ENCODE assay signal across 16 cellular contexts in genomic region chr12:27336254-27336653, GRCh38. TPM values are rescaled to one million over a fixed set of nuclear protein-coding genes. Genes with fewer than 3 reads are reported as not detected.
DNase-seq lines count a peak whose midpoint lies in the region; ATAC-seq, FAIRE-seq and TF ChIP-seq lines count a peak whose summit lies in the region.
"Had no signal": no experiment of that assay in that cellular context is flagged by ENCODE, and none has a peak within 500 bp of the region (broad histone marks: within the 10 kb centered on the region; RNA-seq: fewer than 3 reads in every experiment).

No MANE protein-coding gene starts in this region.

- H3K4me3 ChIP-seq in IMR-90 (ENCODE audit: insufficient read depth, low read depth, low read length) (no peak overlapping the region), hepatocyte (no peak overlapping the region), small intestine (ENCODE audit: low read depth in 1 of 2, low read length in 2 of 2) (no peak overlapping the region), transverse colon (no peak overlapping the region)
- H3K4me3 ChIP-seq: SJSA1 had no signal

- FAIRE-seq in small intestine (lab: Jason Lieb, UNC): no peak
- FAIRE-seq: H1, HepG2 had no signal

- no peak overlapping the region for H4K5ac ChIP-seq in IMR-90 (ENCODE audit: low read depth, low read length)

- no peak overlapping the region for H2AK9ac ChIP-seq in IMR-90 (replicated peaks; ENCODE audit: low read depth, low read length, poor library complexity)

- H3K79me2 ChIP-seq in hepatocyte: no peaks in the 10 kb centered on the region

- no peak for TF ChIP-seq RAD21 in IMR-90 (IDR thresholded peaks at IDR 0.05; ENCODE audit: low read length)

- H4K91ac ChIP-seq in IMR-90 (ENCODE audit: insufficient read depth, low read depth, low read length): no peak overlapping the region

- H3K9ac ChIP-seq in IMR-90 (ENCODE audit: low read depth, low read length): no peak overlapping the region

- H3K23ac ChIP-seq in IMR-90 (ENCODE audit: low read depth, low read length): peak overlapping the region; percentile 31; the same call in 1 of the 2 replicates

- no CpG with 5 or more reads among the region's 3 CpGs for WGBS in IMR-90 (ENCODE audit: extremely low coverage in 2 of 2, insufficient read length in 1 of 2), 2 experiments
- 85% methylated on average over 3 of the region's 3 CpGs for WGBS in hepatocyte (ENCODE audit: low lambda C conversion rate, missing lambda C conversion rate)
- WGBS in small intestine, 3 donors: 64 to 89% (median 82%) methylated on average over 3 of the region's 3 CpGs
- 80 to 90% methylated on average over 3 of the region's 3 CpGs for WGBS in transverse colon (ENCODE audit: low coverage in 1 of 2), 2 donors

- dilution Hi-C loops in IMR-90 (cut with HindIII; ENCODE audit: low sequenced_read_pairs, unreplicated experiment): no loop called here

- no peak for TF ChIP-seq POLR2A in IMR-90 (IDR thresholded peaks at IDR 0.05; ENCODE audit: low read depth, low read length)
- no peak for TF ChIP-seq POLR2A in transverse colon (IDR thresholded peaks at IDR 0.05)

- H3K9me2 ChIP-seq in hepatocyte (replicated peaks; ENCODE audit: insufficient read depth): no peaks in the 10 kb centered on the region

- H2BK120ac ChIP-seq in IMR-90 (ENCODE audit: low read depth, low read length): no peak overlapping the region

- H3K14ac ChIP-seq in IMR-90 (replicated peaks; ENCODE audit: low read depth, low read length): no peak overlapping the region

- H3K79me1 ChIP-seq in IMR-90 (ENCODE audit: low read depth in 1 of 2, low read length in 2 of 2): peaks cover 30 to 61% of the 10 kb centered on the region in 2 experiments

- H4K20me1 ChIP-seq in IMR-90 (ENCODE audit: insufficient read depth, low read length): no peaks in the 10 kb centered on the region
- H4K20me1 ChIP-seq in hepatocyte (ENCODE audit: insufficient read depth, poor library complexity, severe bottlenecking): no peaks in the 10 kb centered on the region

- ATAC-seq in IMR-90 (ENCODE audit: low read depth) (no peak), GM19467 (IDR thresholded peaks at IDR 0.05; ENCODE audit: unreplicated experiment) (no peak), GM21825 (IDR thresholded peaks at IDR 0.05; ENCODE audit: unreplicated experiment) (no peak)
- ATAC-seq: CD8-positive, alpha-beta T cell; HepG2 had no signal

- H3K4me2 ChIP-seq in IMR-90 (ENCODE audit: low read depth, low read length): no peak overlapping the region
- no peak overlapping the region for H3K4me2 ChIP-seq in hepatocyte

- H3K27me3 ChIP-seq in IMR-90 (ENCODE audit: control insufficient read depth, insufficient read depth, low read length) (no peaks in the 10 kb centered on the region), hepatocyte (peaks cover 8% of the 10 kb centered on the region), small intestine (ENCODE audit: control insufficient read depth in 2 of 2, insufficient read depth in 2 of 2, low read length in 2 of 2) (no peaks in the 10 kb centered on the region), transverse colon (peaks cover 20% of the 10 kb centered on the region)
- H3K27me3 ChIP-seq: SJSA1 had no signal

- CTCF ChIA-PET in IMR-90 (lab: Yijun Ruan, JAX): no interaction called here

- peaks cover 12% of the 10 kb centered on the region for H3K4me1 ChIP-seq in IMR-90 (ENCODE audit: control insufficient read depth, insufficient read depth, low read length)
- H3K4me1 ChIP-seq in hepatocyte (ENCODE audit: insufficient read depth): peaks cover 14% of the 10 kb centered on the region
- peaks cover 0 to 8% of the 10 kb centered on the region in 2 donors for H3K4me1 ChIP-seq in small intestine (ENCODE audit: control insufficient read depth in 2 of 2, insufficient read depth in 1 of 2, low read depth in 1 of 2, low read length in 1 of 2)
- peaks cover 0 to 22% (median 13%) of the 10 kb centered on the region in 4 donors for H3K4me1 ChIP-seq in transverse colon

- BruUV-seq in IMR-90 (replicated peaks; lab: Mats Ljungman, UMichigan): no TSS peak

- H3K36me3 ChIP-seq in IMR-90 (ENCODE audit: control insufficient read depth, insufficient read depth, low read length) (no peaks in the 10 kb centered on the region), hepatocyte (replicated peaks; ENCODE audit: insufficient read depth, low read depth) (no peaks in the 10 kb centered on the region), small intestine (ENCODE audit: control insufficient read depth in 2 of 2, insufficient read depth in 2 of 2, low read length in 2 of 2) (no peaks in the 10 kb centered on the region), transverse colon (no peaks in the 10 kb centered on the region)

- H4K8ac ChIP-seq in IMR-90 (ENCODE audit: low read depth in 2 of 2, low read length in 2 of 2): peak overlapping the region in 1 of 2 experiments; percentile 24; a peak in 1 of 4 replicates

- intact Hi-C loops in IMR-90 (cut with micrococcal nuclease): no loop called here
- intact Hi-C loops in transverse colon (cut with DNase I; ENCODE audit: low total_unique reads): no loop called here

- H2AFZ ChIP-seq in IMR-90 (replicated peaks; ENCODE audit: low read length, poor library complexity) (no peak overlapping the region), hepatocyte (no peak overlapping the region)

- TF ChIP-seq EP300 in transverse colon (IDR thresholded peaks at IDR 0.05; ENCODE audit: low read depth): no peak

- H3K18ac ChIP-seq in IMR-90 (ENCODE audit: low read depth, low read length): no peak overlapping the region

- peak overlapping the region; percentile 30 for H2AK5ac ChIP-seq in IMR-90 (ENCODE audit: low read depth, low read length)

- H2BK5ac ChIP-seq in IMR-90 (ENCODE audit: low read depth, low read length, poor library complexity, severe bottlenecking): no peak overlapping the region

- no peak overlapping the region for H2BK20ac ChIP-seq in IMR-90 (ENCODE audit: low read depth, low read length)

- POLR2A ChIA-PET in IMR-90 (lab: Charles Lee; ENCODE audit: unreplicated experiment): no interaction called here

- no peak overlapping the region for H3K56ac ChIP-seq in IMR-90 (ENCODE audit: extremely low read depth, insufficient read depth, low read length)

- DNase-seq in IMR-90: no peak
- DNase-seq in SW480 (ENCODE audit: low spot score): peak; percentile 32
- peak; percentile 44 for DNase-seq in hepatocyte (ENCODE audit: low spot score)
- peak; percentile 58 for DNase-seq in small intestine
- no peak for DNase-seq in transverse colon
- no peak for DNase-seq in NCI-H345 (lab: John Stamatoyannopoulos, UW)
- DNase-seq: CD8-positive, alpha-beta T cell; NCI-H1417 treated with DMSO at 0.1 percent for 48 hours; NCI-H2029 treated with DMSO at 0.1 percent for 48 hours; NCI-H524; RPMI8226 had no signal

- no peak overlapping the region for H2BK15ac ChIP-seq in IMR-90 (ENCODE audit: low read depth, low read length)

- H3K9me3 ChIP-seq in IMR-90 (ENCODE audit: control insufficient read depth, insufficient read depth, low read length) (no peaks in the 10 kb centered on the region), hepatocyte (ENCODE audit: low read depth) (no peaks in the 10 kb centered on the region), small intestine (ENCODE audit: control insufficient read depth, low read depth) (no peaks in the 10 kb centered on the region), transverse colon (no peaks in the 10 kb centered on the region)
- H3K9me3 ChIP-seq: SJSA1 had no signal

- TF ChIP-seq CTCF in IMR-90 (conservative IDR thresholded peaks at IDR 0.05; ENCODE audit: low read depth, low read length) (no peak), hepatocyte (IDR thresholded peaks at IDR 0.05; ENCODE audit: poor library complexity) (no peak), transverse colon (IDR thresholded peaks at IDR 0.05) (no peak)

- no peak overlapping the region for H3K4ac ChIP-seq in IMR-90 (ENCODE audit: low read depth, low read length)

- peaks cover 13% of the 10 kb centered on the region for H3K9me1 ChIP-seq in IMR-90 (ENCODE audit: insufficient read depth, low read length)

- in situ Hi-C loops in IMR-90 (cut with MboI; ENCODE audit: low sequenced_read_pairs) (no loop called here), transverse colon (cut with MboI; ENCODE audit: low pct_ligation_motif_present in 1 of 4, low pct_unique_long_range_greater_than_20kb in 1 of 4, low sequenced_read_pairs in 3 of 4) (no loop called here)

- no peak overlapping the region for H3K27ac ChIP-seq in IMR-90 (ENCODE audit: insufficient read depth, low read length)
- H3K27ac ChIP-seq in hepatocyte: peak overlapping the region; percentile 68
- no peak overlapping the region for H3K27ac ChIP-seq in small intestine (ENCODE audit: low read depth in 1 of 2, low read length in 1 of 2)
- H3K27ac ChIP-seq in transverse colon: no peak overlapping the region
- H3K27ac ChIP-seq: SJSA1 had no signal

TF ChIP-seq in IMR-90, 13 proteins besides CTCF, POLR2A, EP300 and RAD21 (continues in another document):
- TF ChIP-seq, protein P1, sequence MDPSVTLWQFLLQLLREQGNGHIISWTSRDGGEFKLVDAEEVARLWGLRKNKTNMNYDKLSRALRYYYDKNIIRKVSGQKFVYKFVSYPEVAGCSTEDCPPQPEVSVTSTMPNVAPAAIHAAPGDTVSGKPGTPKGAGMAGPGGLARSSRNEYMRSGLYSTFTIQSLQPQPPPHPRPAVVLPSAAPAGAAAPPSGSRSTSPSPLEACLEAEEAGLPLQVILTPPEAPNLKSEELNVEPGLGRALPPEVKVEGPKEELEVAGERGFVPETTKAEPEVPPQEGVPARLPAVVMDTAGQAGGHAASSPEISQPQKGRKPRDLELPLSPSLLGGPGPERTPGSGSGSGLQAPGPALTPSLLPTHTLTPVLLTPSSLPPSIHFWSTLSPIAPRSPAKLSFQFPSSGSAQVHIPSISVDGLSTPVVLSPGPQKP (IDR thresholded peaks at IDR 0.05; ENCODE audit: borderline replicate concordance, low read depth, low read length): no peak
- no peak for TF ChIP-seq RFX5 (IDR thresholded peaks at IDR 0.05; ENCODE audit: low read depth, low read length)
- no peak for TF ChIP-seq MAZ (IDR thresholded peaks at IDR 0.05; ENCODE audit: borderline replicate concordance, low read depth, low read length)
- no peak for TF ChIP-seq NFE2L2 (IDR thresholded peaks at IDR 0.05; ENCODE audit: low read depth, low read length)
- no peak for TF ChIP-seq RCOR1 (IDR thresholded peaks at IDR 0.05; ENCODE audit: insufficient replicate concordance, low read length)
- no peak for TF ChIP-seq MXI1 (IDR thresholded peaks at IDR 0.05; ENCODE audit: borderline replicate concordance, low read depth, low read length)
- TF ChIP-seq BHLHE40 (IDR thresholded peaks at IDR 0.05; ENCODE audit: low read depth, low read length): no peak
- no peak for TF ChIP-seq CEBPB (IDR thresholded peaks at IDR 0.05; ENCODE audit: low read depth, low read length)
- no peak for TF ChIP-seq CHD1 (IDR thresholded peaks at IDR 0.05; ENCODE audit: low read depth, low read length)
- no peak for TF ChIP-seq SMC3 (IDR thresholded peaks at IDR 0.05; ENCODE audit: low read depth, low read length)

RNA-seq across cellular contexts. Expression of gene BMAL2, which starts 3.6 kb away (rescaled TPM):
- 55.3 and 57.0 TPM in 2 replicates for total RNA-seq in IMR-90 (2012; rRNA removed)
- 8.7 and 11.0 TPM in 2 replicates for polyA plus RNA-seq in IMR-90 (2012; rRNA removed)
- polyA plus RNA-seq in IMR-90 (2012; cell fraction: cytosol; rRNA removed): 2.4 and 3.4 TPM in 2 replicates
- 1.5 and 5.3 TPM in 2 replicates for polyA plus RNA-seq in IMR-90 (2012; cell fraction: nucleus; rRNA removed; ENCODE audit: low replicate concordance)
- total RNA-seq in hepatocyte: 3.9 and 5.2 TPM in 2 replicates
- polyA plus RNA-seq in hepatocyte: 0.18 and 1.1 TPM in 2 replicates
- 1 to 10 TPM; 1.4 to 4.2 (median 3.4) TPM for polyA plus RNA-seq in small intestine
- 1 to 10 TPM in 2 of 4 donors, under 1 TPM in 2; 0.75 to 1.7 (median 1.3) TPM for total RNA-seq in transverse colon
- total RNA-seq: CD8-positive, alpha-beta T cell had no signal

Comparison
In these comparisons a context has a peak if more than half of its experiments do, and no peak if none do; other contexts are left out.
1. DNase-seq: peak in SW480 (single experiment), hepatocyte (single experiment) and small intestine (single experiment); none in IMR-90 (single experiment), transverse colon (single experiment) and NCI-H345 (single experiment).